ENCODE assay signal across 12 cellular contexts in genomic region chr10:87578799-87579401, GRCh38.
DNase-seq lines count a peak whose midpoint lies in the region; ATAC-seq and TF ChIP-seq lines count a peak whose summit lies in the region.
"Had no signal": no experiment of that assay in that cellular context is flagged by ENCODE, and none has a peak within 500 bp of the region (broad histone marks: within the 10 kb centered on the region; RNA-seq: fewer than 3 reads in every experiment).

No MANE protein-coding gene starts in this region.

- H3K36me3 Mint-ChIP-seq in endodermal cell (ENCODE audit: low read depth) = no peaks in the 10 kb centered on the region

- H3K79me2 ChIP-seq in MM.1S (ENCODE audit: low read length) = no peaks in the 10 kb centered on the region

- no peak overlapping the region for H3K27ac ChIP-seq in MM.1S (ENCODE audit: low read length)
- H3K27ac ChIP-seq in duodenal mucosa (ENCODE audit: low read depth, low read length) = peak overlapping the region; percentile 26
- no peak overlapping the region for H3K27ac ChIP-seq in endodermal cell (ENCODE audit: low read depth, low read length)
- H3K27ac ChIP-seq: upper lobe of right lung had no signal

- H3K36me3 ChIP-seq in MM.1S (replicated peaks; ENCODE audit: insufficient read depth, low read length) (no peaks in the 10 kb centered on the region), duodenal mucosa (ENCODE audit: control insufficient read depth in 1 of 2, insufficient read depth in 2 of 2, low read length in 2 of 2) (no peaks in the 10 kb centered on the region), endodermal cell (ENCODE audit: control insufficient read depth, insufficient read depth, low read length) (no peaks in the 10 kb centered on the region)
- H3K36me3 ChIP-seq: upper lobe of right lung had no signal

- peaks cover 5% of the 10 kb centered on the region for H3K4me1 Mint-ChIP-seq in endodermal cell

- H3F3A ChIP-seq in MM.1S (ENCODE audit: insufficient read depth, low read length) = no peaks in the 10 kb centered on the region

- 87 to 92% methylated on average over 9 to 11 of the region's 11 CpGs for WGBS in endodermal cell (ENCODE audit: insufficient coverage in 1 of 2, insufficient read length in 1 of 2), 2 experiments

- TF ChIP-seq CTCF in AG10803 (conservative IDR thresholded peaks at IDR 0.05; ENCODE audit: low read length) (no peak), MM.1S (IDR thresholded peaks at IDR 0.05; ENCODE audit: low read length) (no peak), endodermal cell (conservative IDR thresholded peaks at IDR 0.05) (no peak)

- no peaks in the 10 kb centered on the region for H3K9me3 Mint-ChIP-seq in endodermal cell

- H3K9me2 ChIP-seq in MM.1S (replicated peaks; ENCODE audit: insufficient read depth, low read length) = no peaks in the 10 kb centered on the region

- H3K4me1 ChIP-seq in MM.1S (ENCODE audit: low read length) (no peaks in the 10 kb centered on the region), duodenal mucosa (ENCODE audit: control insufficient read depth in 1 of 2, insufficient read depth in 2 of 2, low read length in 2 of 2) (peaks cover 20 to 25% of the 10 kb centered on the region in 2 donors), endodermal cell (ENCODE audit: control insufficient read depth, insufficient read depth, low read length) (no peaks in the 10 kb centered on the region)
- H3K4me1 ChIP-seq: upper lobe of right lung had no signal

- no peaks in the 10 kb centered on the region for H4K20me1 ChIP-seq in MM.1S (ENCODE audit: insufficient read depth, low read length)

- H3K4me3 ChIP-seq in AG10803 (ENCODE audit: low read length) = no peak overlapping the region
- H3K4me3 ChIP-seq in MM.1S (ENCODE audit: low read length) = no peak overlapping the region
- peak overlapping the region; percentile 8 to 41 for H3K4me3 ChIP-seq in duodenal mucosa (ENCODE audit: low read depth in 1 of 2, low read length in 2 of 2)
- H3K4me3 ChIP-seq in endodermal cell (ENCODE audit: low read length) = no peak overlapping the region
- H3K4me3 ChIP-seq: upper lobe of right lung had no signal

- H2AFZ ChIP-seq in MM.1S (ENCODE audit: low read length) = 0 out of 2 replicates have a peak overlapping the region, but pooled peaks have one; percentile 6

- H3K27me3 ChIP-seq in MM.1S (replicated peaks; ENCODE audit: insufficient read depth, low read length) (no peaks in the 10 kb centered on the region), duodenal mucosa (ENCODE audit: control insufficient read depth in 1 of 2, insufficient read depth in 2 of 2, low read length in 2 of 2) (no peaks in the 10 kb centered on the region), endodermal cell (ENCODE audit: control insufficient read depth, insufficient read depth, low read length, poor library complexity, severe bottlenecking) (no peaks in the 10 kb centered on the region)
- H3K27me3 ChIP-seq: upper lobe of right lung had no signal

- H3K27ac Mint-ChIP-seq in endodermal cell = no peak overlapping the region

- H3K4me2 ChIP-seq in MM.1S (ENCODE audit: low read depth, low read length) = no peak overlapping the region

- no peak overlapping the region for H3K9ac ChIP-seq in MM.1S (ENCODE audit: low read length)
- H3K9ac ChIP-seq in duodenal mucosa (ENCODE audit: low read depth in 1 of 2, low read length in 2 of 2) = no peak overlapping the region
- no peak overlapping the region for H3K9ac ChIP-seq in endodermal cell (ENCODE audit: extremely low read depth, low read length, poor library complexity, severe bottlenecking)

- ATAC-seq in GM18868 (IDR thresholded peaks at IDR 0.05; ENCODE audit: unreplicated experiment) = no peak
- ATAC-seq: upper lobe of right lung had no signal

- H3K9me3 ChIP-seq in MM.1S (replicated peaks; ENCODE audit: insufficient read depth, low read length) = no peaks in the 10 kb centered on the region
- H3K9me3 ChIP-seq in duodenal mucosa (ENCODE audit: control insufficient read depth in 1 of 2, low read length in 2 of 2) = no peaks in the 10 kb centered on the region
- no peaks in the 10 kb centered on the region for H3K9me3 ChIP-seq in endodermal cell (ENCODE audit: control insufficient read depth, low read length)
- H3K9me3 ChIP-seq: upper lobe of right lung had no signal

- DNase-seq in AG10803 (ENCODE audit: low read depth) = peak; percentile 20
- no peak for DNase-seq in MM.1S
- DNase-seq in mucosa of gallbladder (ENCODE audit: low spot score) = peak; percentile 52
- DNase-seq in iPS-NIHi11 (ENCODE audit: low spot score) = no peak
- no peak for DNase-seq in activated CD4-positive, alpha-beta T cell treated with anti-CD3 and anti-CD28 coated beads, Interleukin-2, amount 50 U/mL, for 48 hours
- DNase-seq in endodermal cell = no peak
- DNase-seq: activated CD8-positive, alpha-beta memory T cell treated with anti-CD3 and anti-CD28 coated beads, Interleukin-2, amount 50 U/mL, for 48 hours; DMS53; NCI-H2107; upper lobe of right lung had no signal

- no peak overlapping the region for H3K4me3 Mint-ChIP-seq in endodermal cell

- H3K27me3 Mint-ChIP-seq in endodermal cell (ENCODE audit: insufficient read depth) = no peaks in the 10 kb centered on the region

Comparison
In these comparisons a context has a peak if more than half of its experiments do, and no peak if none do; other contexts are left out.
1. DNase-seq: peak in AG10803 (single experiment) and mucosa of gallbladder (single experiment); none in MM.1S (single experiment), iPS-NIHi11 (single experiment), activated CD4-positive, alpha-beta T cell treated with anti-CD3 and anti-CD28 coated beads, Interleukin-2, amount 50 U/mL, for 48 hours (0 of 2) and endodermal cell (single experiment).
2. H3K4me3 ChIP-seq: peak in duodenal mucosa (2 of 2); none in AG10803 (single experiment), MM.1S (single experiment) and endodermal cell (single experiment).